In the genomic region with DNA sequence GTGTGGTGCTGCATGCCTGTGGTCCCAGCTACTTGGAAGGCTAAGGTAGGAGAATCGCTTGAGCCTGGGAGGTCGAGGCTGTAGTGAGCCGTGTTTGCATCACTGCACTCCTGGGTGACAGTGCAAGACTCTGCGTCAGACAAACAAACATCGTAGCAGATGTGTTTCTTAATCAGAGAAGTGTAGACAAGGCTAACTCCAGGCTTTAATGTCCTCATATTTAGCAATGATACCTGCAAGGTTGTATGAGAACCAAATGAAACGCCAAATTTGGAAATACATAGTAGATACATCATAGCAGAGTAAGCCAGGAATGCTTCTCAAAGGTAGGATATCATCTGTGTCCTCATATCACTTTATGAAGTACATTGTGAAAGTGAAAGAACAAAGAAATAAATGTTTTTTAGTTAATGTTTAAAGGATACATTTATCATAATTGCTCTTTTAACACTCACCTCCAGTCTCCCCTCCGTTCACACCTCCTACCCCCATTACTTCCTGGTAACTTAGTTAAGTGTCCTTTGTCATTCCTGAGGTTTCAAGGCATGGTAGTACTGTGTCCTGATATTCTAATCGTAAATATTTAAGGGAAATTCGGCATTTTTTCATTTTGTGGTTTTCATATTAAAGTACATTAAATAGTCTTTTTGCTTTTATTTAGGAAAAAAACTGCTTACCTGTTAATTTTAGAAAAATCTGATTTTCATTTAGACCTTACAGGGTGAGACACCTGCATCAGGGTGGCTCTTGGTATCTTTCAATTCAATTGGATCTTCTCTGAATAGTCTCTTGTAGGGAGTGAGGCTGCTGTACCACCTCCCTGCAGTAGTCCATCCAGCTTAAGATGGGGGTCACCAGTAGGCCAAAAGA, we compare ENCODE assay signal across 27 cellular contexts.
"Had no signal": no experiment of that assay in that cellular context is flagged by ENCODE, and none has a peak within 500 bp of the region (broad histone marks: within the 10 kb centered on the region; RNA-seq: fewer than 3 reads in every experiment).

No MANE protein-coding gene starts in this region.

- H3K36me3 Mint-ChIP-seq: activated naive CD8-positive, alpha-beta T cell had no signal

- H3K27ac Mint-ChIP-seq: activated CD4-positive, alpha-beta T cell treated with anti-CD3 and anti-CD28 coated beads for 36 hours; activated naive CD8-positive, alpha-beta T cell; activated T-cell treated with anti-CD3 and anti-CD28 coated beads, Interleukin-2, amount 50 U/mL, for 72 hours; brain; nephron; T-helper 2 cell treated with Interferon-gamma antibody and Interleukin-4, amounts not matched to agents 5 μg/mL and 100 μg/mL, for 36 hours had no signal

- H3K4me3 Mint-ChIP-seq: activated CD4-positive, alpha-beta T cell treated with anti-CD3 and anti-CD28 coated beads for 36 hours; activated naive CD8-positive, alpha-beta T cell; activated T-cell treated with anti-CD3 and anti-CD28 coated beads, Interleukin-2, amount 50 U/mL, for 72 hours; brain; effector memory CD8-positive, alpha-beta T cell; nephron; T-helper 2 cell treated with Interferon-gamma antibody and Interleukin-4, amounts not matched to agents 5 μg/mL and 100 μg/mL, for 36 hours had no signal

- DNase-seq: activated CD4-positive, alpha-beta T cell treated with anti-CD3 and anti-CD28 coated beads for 36 hours; activated CD4-positive, alpha-beta T cell treated with anti-CD3 and anti-CD28 coated beads, Interleukin-2, amount 50 U/mL, for 4 hours; activated CD4-positive, CD25-positive, alpha-beta regulatory T cell; activated effector memory CD4-positive, alpha-beta T cell treated with Interleukin-2 at 50 U/mL for 16 hours; activated naive CD4-positive, alpha-beta T cell treated with Interleukin-2 at 50 U/mL for 16 hours; activated T-cell treated with anti-CD3 and anti-CD28 coated beads for 4 hours; activated T-cell treated with anti-CD3 and anti-CD28 coated beads, Interleukin-2, amount 50 U/mL, for 72 hours; cortex of kidney; effector memory CD8-positive, alpha-beta T cell; esophagus squamous epithelium; foreskin melanocyte; heart right ventricle; kidney glomerular epithelial cell; left ventricle myocardium inferior; stimulated activated CD4-positive, alpha-beta T cell treated with anti-CD3 and anti-CD28 coated beads, Interleukin-1b, Interleukin-23, amount 100 ng/mL, for 48 hours; stimulated activated naive CD8-positive, alpha-beta T cell treated with anti-CD3 and anti-CD28 coated beads, Interleukin-15, Interleukin-2, amounts not matched to agents 100 U/mL and 50 U/mL, for 24 hours; T-helper 1 cell; thyroid gland; upper lobe of left lung had no signal

- H3K27me3 Mint-ChIP-seq: activated CD4-positive, alpha-beta T cell treated with anti-CD3 and anti-CD28 coated beads for 36 hours; activated naive CD8-positive, alpha-beta T cell; brain; effector memory CD8-positive, alpha-beta T cell had no signal

- H3K36me3 ChIP-seq: thyroid gland had no signal

- H3K4me3 ChIP-seq: ascending aorta, esophagus squamous epithelium, heart right ventricle, left ventricle myocardium inferior, lung, skin epidermis, thyroid gland, upper lobe of left lung had no signal

- H3K9me3 ChIP-seq: ascending aorta, esophagus squamous epithelium, heart right ventricle, left ventricle myocardium inferior, thyroid gland, upper lobe of left lung had no signal

- H3K4me1 ChIP-seq: ascending aorta, heart right ventricle, left ventricle myocardium inferior, upper lobe of left lung had no signal

- H3K27me3 ChIP-seq: ascending aorta, esophagus squamous epithelium, heart right ventricle, thyroid gland, upper lobe of left lung had no signal

- H3K4me1 Mint-ChIP-seq: activated CD4-positive, alpha-beta T cell treated with anti-CD3 and anti-CD28 coated beads for 36 hours; nephron had no signal

- H3K9me3 Mint-ChIP-seq: activated T-cell treated with anti-CD3 and anti-CD28 coated beads, Interleukin-2, amount 50 U/mL, for 72 hours; brain; effector memory CD8-positive, alpha-beta T cell; nephron; T-helper 2 cell treated with Interferon-gamma antibody and Interleukin-4, amounts not matched to agents 5 μg/mL and 100 μg/mL, for 36 hours had no signal

- ATAC-seq: activated CD4-positive, alpha-beta T cell treated with anti-CD3 and anti-CD28 coated beads for 36 hours; activated T-cell treated with anti-CD3 and anti-CD28 coated beads, Interleukin-2, amount 50 U/mL, for 72 hours; effector memory CD8-positive, alpha-beta T cell; heart right ventricle; sciatic nerve; stimulated activated naive CD8-positive, alpha-beta T cell treated with anti-CD3 and anti-CD28 coated beads, Interleukin-15, Interleukin-2, amounts not matched to agents 100 U/mL and 50 U/mL, for 24 hours had no signal

- H3K27ac ChIP-seq: ascending aorta, esophagus squamous epithelium, heart right ventricle, left ventricle myocardium inferior, skin epidermis, thyroid gland, upper lobe of left lung had no signal
